17 cellular contexts compared by ENCODE assay signal in genomic region chr12:18296909-18297280, GRCh38. TPM values are rescaled to one million over a fixed set of nuclear protein-coding genes. Genes with fewer than 3 reads are reported as not detected.
DNase-seq lines count a peak whose midpoint lies in the region; ATAC-seq and TF ChIP-seq lines count a peak whose summit lies in the region.
"Had no signal": no experiment of that assay in that cellular context is flagged by ENCODE, and none has a peak within 500 bp of the region (broad histone marks: within the 10 kb centered on the region; RNA-seq: fewer than 3 reads in every experiment).

No MANE protein-coding gene starts in this region.

- H3K9ac ChIP-seq in stomach smooth muscle (ENCODE audit: low read length in 2 of 2), result peak overlapping the region in 1 of 2 donors; percentile 52

- no peaks in the 10 kb centered on the region for H3K9me3 ChIP-seq in adrenal gland (replicated peaks in 1 of 3)
- H3K9me3 ChIP-seq in stomach smooth muscle (ENCODE audit: control insufficient read depth in 2 of 2, low read length in 2 of 2), result peaks cover 2% of the 10 kb centered on the region in 2 donors
- H3K9me3 ChIP-seq: neutrophil had no signal

- peak; percentile 56 for ATAC-seq in left ventricle myocardium superior

- WGBS in adrenal gland, 4 donors, result 33 to 41% (median 37%) methylated on average over 3 of the region's 3 CpGs

- peak overlapping the region in 4 of 5 donors; percentile 43 to 70 (median 66) for H3K27ac ChIP-seq in adrenal gland
- H3K27ac ChIP-seq in stomach smooth muscle (ENCODE audit: low read length), result no peak overlapping the region
- H3K27ac ChIP-seq in dorsolateral prefrontal cortex, result peak overlapping the region in 1 of 59 donors; percentile 19
- H3K27ac ChIP-seq: neutrophil had no signal

- intact Hi-C loops in adrenal gland (cut with DNase I), result no loop called here
- intact Hi-C loops in left ventricle myocardium superior (cut with micrococcal nuclease), result no loop called here
- intact Hi-C loops in dorsolateral prefrontal cortex (cut with DNase I), result no loop called here

- H3K27me3 ChIP-seq in adrenal gland (no peaks in the 10 kb centered on the region), stomach smooth muscle (ENCODE audit: control insufficient read depth in 1 of 2, insufficient read depth in 2 of 2, low read length in 2 of 2) (no peaks in the 10 kb centered on the region), dorsolateral prefrontal cortex (no peaks in the 10 kb centered on the region)
- H3K27me3 ChIP-seq: neutrophil had no signal

- H3K4me3 ChIP-seq in adrenal gland, result peak overlapping the region in 3 of 4 donors; percentile 11 to 54 (median 39)
- H3K4me3 ChIP-seq in stomach smooth muscle (ENCODE audit: low read length in 2 of 2), result peak overlapping the region; percentile 15 to 62
- peak overlapping the region in 11 of 59 donors; percentile 1 to 39 (median 16) for H3K4me3 ChIP-seq in dorsolateral prefrontal cortex

- TF ChIP-seq CTCF in adrenal gland (IDR thresholded peaks at IDR 0.05) (no peak), dorsolateral prefrontal cortex (IDR thresholded peaks at IDR 0.05 in 54 of 56, conservative IDR thresholded peaks at IDR 0.05 in 2 of 56; ENCODE audit: low read depth in 1 of 56, partially characterized antibody in 56 of 56) (no peak)

- DNase-seq in HCEC 1CT, result peak; percentile 16
- DNase-seq in adrenal gland, result no peak
- no peak for DNase-seq in left ventricle myocardium superior
- DNase-seq in NCI-H69 (lab: John Stamatoyannopoulos, UW), result no peak
- no peak for DNase-seq in activated naive CD4-positive, alpha-beta T cell treated with anti-CD3 and anti-CD28 coated beads, Interleukin-2, amount 50 U/mL, for 16 hours
- DNase-seq in dorsolateral prefrontal cortex, result no peak
- DNase-seq in pons (ENCODE audit: low spot score), result no peak
- DNase-seq: activated B cell treated with CpG ODN at 0.5 μM for 24 hours; activated T-cell treated with anti-CD3 and anti-CD28 coated beads for 4 hours; CD4-positive, alpha-beta memory T cell; dermis blood vessel endothelial cell; GDM1; NCI-H1436 treated with DMSO at 0.1 percent for 48 hours had no signal

- H3K36me3 ChIP-seq in adrenal gland (replicated peaks in 1 of 2), result no peaks in the 10 kb centered on the region
- H3K36me3 ChIP-seq in stomach smooth muscle (ENCODE audit: control insufficient read depth in 2 of 2, insufficient read depth in 2 of 2, low read length in 2 of 2), result no peaks in the 10 kb centered on the region
- H3K36me3 ChIP-seq: neutrophil had no signal

- no peak for TF ChIP-seq POLR2A in adrenal gland (IDR thresholded peaks at IDR 0.05)

- peaks cover 5 to 9% of the 10 kb centered on the region in 2 donors for H3K4me1 ChIP-seq in adrenal gland (replicated peaks in 1 of 2)
- H3K4me1 ChIP-seq in stomach smooth muscle (ENCODE audit: control insufficient read depth, insufficient read depth, low read length), result no peaks in the 10 kb centered on the region

RNA-seq across cellular contexts. Expression of gene PIK3C2G, which starts 35.6 kb away (rescaled TPM):
- total RNA-seq in adrenal gland (1 to 10 TPM in 1 of 8 donors, under 1 TPM in 7; 0.14 to 1.3 (median 0.55) TPM), left ventricle myocardium superior (not detected), dorsolateral prefrontal cortex (1 to 10 TPM in 11 of 120 experiments, under 1 TPM in 101, not detected in 8; 0.08 to 2.5 (median 0.43) TPM)
- under 1 TPM; 0.11 to 0.57 (median 0.40) TPM for polyA plus RNA-seq in adrenal gland
- total RNA-seq: activated B cell treated with CpG ODN at 0.5 μM for 24 hours; CD4-positive, alpha-beta memory T cell; SK-MEL-5 had no signal
- polyA plus RNA-seq: CD4-positive, alpha-beta memory T cell; IgD-negative memory B cell had no signal
